ENCODE assay signal across 2 cellular contexts in the genomic region with DNA sequence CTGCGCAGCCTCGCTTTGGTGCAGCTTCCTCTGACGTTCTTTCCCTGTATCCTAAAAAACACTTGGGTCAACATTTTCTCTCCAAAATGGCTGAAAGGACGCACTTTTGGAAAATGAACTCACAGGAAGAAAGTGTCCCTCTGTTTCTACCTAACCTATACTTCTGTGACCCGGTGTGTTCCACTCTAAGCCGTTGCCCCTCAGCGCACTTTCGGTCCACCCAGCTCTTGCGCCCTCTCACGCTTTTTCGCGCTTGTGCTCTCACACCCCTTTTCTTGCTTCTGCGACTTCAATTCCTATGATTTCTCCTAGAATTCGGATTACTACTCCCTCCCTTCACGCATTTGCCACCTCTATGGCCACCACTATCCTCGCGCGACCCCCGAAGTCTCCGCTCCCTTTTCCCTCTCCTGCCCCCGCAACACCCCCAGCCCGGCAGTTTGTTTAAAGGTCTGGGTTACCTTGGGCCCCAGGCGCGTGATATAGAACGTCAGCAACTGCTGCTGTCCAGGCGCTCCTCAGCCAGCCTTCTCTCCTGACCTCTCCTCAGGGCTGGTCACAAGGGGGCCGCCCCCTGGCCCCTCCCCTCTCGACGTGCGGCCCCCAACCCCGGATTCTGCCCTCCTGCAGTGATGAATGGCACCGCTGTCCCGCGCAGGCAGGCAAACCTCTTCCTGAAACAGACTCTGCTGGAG.
TF ChIP-seq lines count a peak whose summit lies in the region.

Gene USP51, minus strand, starts transcription at position 534 of the 695 bp plus-strand sequence. CDS start 909 bp downstream, outside the sequence.

TF ChIP-seq in liver, 16 proteins besides CTCF, POLR2A, EP300 and RAD21 (continued from another document):
- TF ChIP-seq REST (IDR thresholded peaks at IDR 0.05) (peak; percentile 31), RXRA (IDR thresholded peaks at IDR 0.05) (peak in 1 of 2 donors; percentile 10), YY1 (IDR thresholded peaks at IDR 0.05) (peak; percentile 72), EGR1 (IDR thresholded peaks at IDR 0.05; ENCODE audit: low read depth in 2 of 2) (no peak)

TF ChIP-seq in HepG2, 621 proteins besides CTCF, POLR2A, EP300 and RAD21:
- TF ChIP-seq, protein P1, sequence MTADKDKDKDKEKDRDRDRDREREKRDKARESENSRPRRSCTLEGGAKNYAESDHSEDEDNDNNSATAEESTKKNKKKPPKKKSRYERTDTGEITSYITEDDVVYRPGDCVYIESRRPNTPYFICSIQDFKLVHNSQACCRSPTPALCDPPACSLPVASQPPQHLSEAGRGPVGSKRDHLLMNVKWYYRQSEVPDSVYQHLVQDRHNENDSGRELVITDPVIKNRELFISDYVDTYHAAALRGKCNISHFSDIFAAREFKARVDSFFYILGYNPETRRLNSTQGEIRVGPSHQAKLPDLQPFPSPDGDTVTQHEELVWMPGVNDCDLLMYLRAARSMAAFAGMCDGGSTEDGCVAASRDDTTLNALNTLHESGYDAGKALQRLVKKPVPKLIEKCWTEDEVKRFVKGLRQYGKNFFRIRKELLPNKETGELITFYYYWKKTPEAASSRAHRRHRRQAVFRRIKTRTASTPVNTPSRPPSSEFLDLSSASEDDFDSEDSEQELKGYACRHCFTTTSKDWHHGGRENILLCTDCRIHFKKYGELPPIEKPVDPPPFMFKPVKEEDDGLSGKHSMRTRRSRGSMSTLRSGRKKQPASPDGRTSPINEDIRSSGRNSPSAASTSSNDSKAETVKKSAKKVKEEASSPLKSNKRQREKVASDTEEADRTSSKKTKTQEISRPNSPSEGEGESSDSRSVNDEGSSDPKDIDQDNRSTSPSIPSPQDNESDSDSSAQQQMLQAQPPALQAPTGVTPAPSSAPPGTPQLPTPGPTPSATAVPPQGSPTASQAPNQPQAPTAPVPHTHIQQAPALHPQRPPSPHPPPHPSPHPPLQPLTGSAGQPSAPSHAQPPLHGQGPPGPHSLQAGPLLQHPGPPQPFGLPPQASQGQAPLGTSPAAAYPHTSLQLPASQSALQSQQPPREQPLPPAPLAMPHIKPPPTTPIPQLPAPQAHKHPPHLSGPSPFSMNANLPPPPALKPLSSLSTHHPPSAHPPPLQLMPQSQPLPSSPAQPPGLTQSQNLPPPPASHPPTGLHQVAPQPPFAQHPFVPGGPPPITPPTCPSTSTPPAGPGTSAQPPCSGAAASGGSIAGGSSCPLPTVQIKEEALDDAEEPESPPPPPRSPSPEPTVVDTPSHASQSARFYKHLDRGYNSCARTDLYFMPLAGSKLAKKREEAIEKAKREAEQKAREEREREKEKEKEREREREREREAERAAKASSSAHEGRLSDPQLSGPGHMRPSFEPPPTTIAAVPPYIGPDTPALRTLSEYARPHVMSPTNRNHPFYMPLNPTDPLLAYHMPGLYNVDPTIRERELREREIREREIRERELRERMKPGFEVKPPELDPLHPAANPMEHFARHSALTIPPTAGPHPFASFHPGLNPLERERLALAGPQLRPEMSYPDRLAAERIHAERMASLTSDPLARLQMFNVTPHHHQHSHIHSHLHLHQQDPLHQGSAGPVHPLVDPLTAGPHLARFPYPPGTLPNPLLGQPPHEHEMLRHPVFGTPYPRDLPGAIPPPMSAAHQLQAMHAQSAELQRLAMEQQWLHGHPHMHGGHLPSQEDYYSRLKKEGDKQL (CRISPR knock-in tag; IDR thresholded peaks at IDR 0.05; ENCODE audit: low read depth) = no peak
- TF ChIP-seq ZNF773 (CRISPR knock-in tag; IDR thresholded peaks at IDR 0.05; ENCODE audit: borderline replicate concordance) (no peak), SMC3 (IDR thresholded peaks at IDR 0.05; ENCODE audit: low read length) (no peak), ZNF605 (CRISPR knock-in tag; IDR thresholded peaks at IDR 0.05) (no peak), ZNF33B (CRISPR knock-in tag; IDR thresholded peaks at IDR 0.05) (no peak), ADNP (CRISPR knock-in tag; IDR thresholded peaks at IDR 0.05) (no peak), ZNF329 (CRISPR knock-in tag; IDR thresholded peaks at IDR 0.05; ENCODE audit: low read depth) (no peak), ZIK1 (CRISPR knock-in tag; IDR thresholded peaks at IDR 0.05; ENCODE audit: borderline replicate concordance, low read depth) (no peak), ZNF138 (CRISPR knock-in tag; IDR thresholded peaks at IDR 0.05; ENCODE audit: low read depth) (no peak), FIP1L1 (IDR thresholded peaks at IDR 0.05; ENCODE audit: borderline replicate concordance, insufficient read depth, low read depth, low read length) (no peak)
TF ChIP-seq in HepG2: peak in this region for 0.
